In genomic region chr7:134140889-134141867, GRCh38 we compare ENCODE assay signal across 8 cellular contexts. TPM values are rescaled to one million over a fixed set of nuclear protein-coding genes. Genes with fewer than 3 reads are reported as not detected.
DNase-seq lines count a peak whose midpoint lies in the region; ATAC-seq and TF ChIP-seq lines count a peak whose summit lies in the region.

No MANE protein-coding gene starts in this region.

- no peaks in the 10 kb centered on the region for H3K9me3 Mint-ChIP-seq in progenitor cell of endocrine pancreas (ENCODE audit: low read depth)

- H3K9ac ChIP-seq in adipocyte (ENCODE audit: low read length): no peak overlapping the region

- H3K27ac Mint-ChIP-seq in progenitor cell of endocrine pancreas: no peak overlapping the region

- H3K36me3 Mint-ChIP-seq in progenitor cell of endocrine pancreas (ENCODE audit: insufficient read depth): no peaks in the 10 kb centered on the region

- ATAC-seq in GM18909 (IDR thresholded peaks at IDR 0.05; ENCODE audit: poor library complexity, unreplicated experiment) (peak; percentile 91), HG03432 (IDR thresholded peaks at IDR 0.05; ENCODE audit: unreplicated experiment) (peak; percentile 80), heart right ventricle (peak; percentile 58 to 85 (median 76))

- TF ChIP-seq CTCF in heart right ventricle (IDR thresholded peaks at IDR 0.05) (peak; percentile 64 to 94 (median 90)), progenitor cell of endocrine pancreas (IDR thresholded peaks at IDR 0.05; ENCODE audit: unreplicated experiment) (peak; percentile 89)

- no peak overlapping the region for H3K4me3 Mint-ChIP-seq in progenitor cell of endocrine pancreas (ENCODE audit: low read depth)

- in situ Hi-C loops in SK-MEL-5 (cut with HindIII; ENCODE audit: low pct_unique_long_range_greater_than_20kb, low sequenced_read_pairs): no loop called here

- H3K4me3 ChIP-seq in adipocyte (ENCODE audit: low read length): no peak overlapping the region
- no peak overlapping the region for H3K4me3 ChIP-seq in heart right ventricle

- peak; percentile 62 for DNase-seq in CD1c-positive myeloid dendritic cell (ENCODE audit: extremely low spot score)
- peak; percentile 88 for DNase-seq in SK-MEL-5 (ENCODE audit: low read depth, low spot score)
- peak; percentile 77 for DNase-seq in adipocyte (ENCODE audit: low read depth)
- peak; percentile 53 to 64 for DNase-seq in heart right ventricle
- DNase-seq in progenitor cell of endocrine pancreas (ENCODE audit: low spot score, unreplicated experiment): peak; percentile 62
- DNase-seq in KG1 (lab: John Stamatoyannopoulos, UW): no peak

- H3K36me3 ChIP-seq in adipocyte (ENCODE audit: control insufficient read depth, insufficient read depth, low read length, severe bottlenecking) (no peaks in the 10 kb centered on the region), heart right ventricle (no peaks in the 10 kb centered on the region)

- no peaks in the 10 kb centered on the region for H3K9me3 ChIP-seq in adipocyte (ENCODE audit: control insufficient read depth, low read length)
- no peaks in the 10 kb centered on the region for H3K9me3 ChIP-seq in heart right ventricle

- no peaks in the 10 kb centered on the region for H3K27me3 ChIP-seq in adipocyte (replicated peaks; ENCODE audit: control insufficient read depth, insufficient read depth, low read length)
- no peaks in the 10 kb centered on the region for H3K27me3 ChIP-seq in heart right ventricle

- 49% methylated on average over 18 of the region's 18 CpGs for WGBS in heart right ventricle, 2 donors

- H3K27me3 Mint-ChIP-seq in progenitor cell of endocrine pancreas: peaks cover 5% of the 10 kb centered on the region

- H3K4me1 Mint-ChIP-seq in progenitor cell of endocrine pancreas (ENCODE audit: low read depth): peaks cover 1% of the 10 kb centered on the region

- H3K4me1 ChIP-seq in adipocyte (ENCODE audit: control insufficient read depth, insufficient read depth, low read length) (no peaks in the 10 kb centered on the region), heart right ventricle (no peaks in the 10 kb centered on the region)

- H3K27ac ChIP-seq in heart right ventricle: no peak overlapping the region

- intact Hi-C loops in heart right ventricle (cut with DNase I): no loop called here

RNA-seq across cellular contexts. Expression of gene LRGUK, which starts 14.0 kb away (rescaled TPM):
- total RNA-seq in SK-MEL-5 (2014; rRNA removed; shearing (Covaris generic)): 9.9 TPM in 2 replicates
- 5.6 and 6.0 TPM in 2 replicates for polyA plus RNA-seq in SK-MEL-5 (2015; cell fraction: cytosol; rRNA removed)
- polyA plus RNA-seq in SK-MEL-5 (2015; cell fraction: nucleus; rRNA removed): 6.7 and 8.7 TPM in 2 replicates
- total RNA-seq in heart right ventricle (under 1 TPM in 6 of 10 donors, not detected in 4; 0.15 to 0.47 (median 0.21) TPM), progenitor cell of endocrine pancreas (2.6 and 2.9 TPM in 2 replicates)
- polyA plus RNA-seq in heart right ventricle: under 1 TPM in 1 of 2 donors, not detected in 1; 0.22 TPM
